Comparison of ENCODE assay signal across 8 cellular contexts in genomic region chr10:127906548-127907377, GRCh38. TPM values are rescaled to one million over a fixed set of nuclear protein-coding genes. Genes with fewer than 3 reads are reported as not detected.
DNase-seq lines count a peak whose midpoint lies in the region; ATAC-seq lines count a peak whose summit lies in the region.

Gene PTPRE (plus strand): TSS chr10:127907103. CDS start chr10:128040882, 133,779 bp downstream.

- no peaks in the 10 kb centered on the region for H3K4me1 ChIP-seq in urinary bladder (ENCODE audit: insufficient read depth)

- 7% methylated on average over 78 of the region's 78 CpGs for WGBS in urinary bladder

- no peaks in the 10 kb centered on the region for H3K36me3 ChIP-seq in urinary bladder (ENCODE audit: insufficient read depth)

- no peaks in the 10 kb centered on the region for H3K9me3 Mint-ChIP-seq in activated naive CD8-positive, alpha-beta T cell treated with anti-CD3 and anti-CD28 coated beads, Interleukin-2, amount 50 U/mL, for 24 hours

- peaks cover 34% of the 10 kb centered on the region for H3K27me3 Mint-ChIP-seq in activated naive CD8-positive, alpha-beta T cell treated with anti-CD3 and anti-CD28 coated beads, Interleukin-2, amount 50 U/mL, for 24 hours

- H3K4me3 ChIP-seq in urinary bladder (ENCODE audit: low read depth, low read length): peak within 1 kb of the TSS; percentile 64

- peak within 1 kb of the TSS; percentile 47 for H3K4me3 Mint-ChIP-seq in activated naive CD8-positive, alpha-beta T cell treated with anti-CD3 and anti-CD28 coated beads, Interleukin-2, amount 50 U/mL, for 24 hours

- ATAC-seq in GM19023 (IDR thresholded peaks at IDR 0.05; ENCODE audit: unreplicated experiment): peak; percentile 83
- peak; percentile 91 for ATAC-seq in HG03280 (IDR thresholded peaks at IDR 0.05; ENCODE audit: unreplicated experiment)
- ATAC-seq in activated naive CD8-positive, alpha-beta T cell treated with anti-CD3 and anti-CD28 coated beads, Interleukin-2, amount 50 U/mL, for 24 hours: peak; percentile 94
- ATAC-seq in left ventricle myocardium superior: peak; percentile 89

- H3K36me3 Mint-ChIP-seq in activated naive CD8-positive, alpha-beta T cell treated with anti-CD3 and anti-CD28 coated beads, Interleukin-2, amount 50 U/mL, for 24 hours (ENCODE audit: low read depth): no peaks in the 10 kb centered on the region

- H3K27ac ChIP-seq in urinary bladder (ENCODE audit: low read depth): peak within 1 kb of the TSS; percentile 51

- H3K27ac Mint-ChIP-seq in activated naive CD8-positive, alpha-beta T cell treated with anti-CD3 and anti-CD28 coated beads, Interleukin-2, amount 50 U/mL, for 24 hours: no peak within 1 kb of the TSS

- no peaks in the 10 kb centered on the region for H3K4me1 Mint-ChIP-seq in activated naive CD8-positive, alpha-beta T cell treated with anti-CD3 and anti-CD28 coated beads, Interleukin-2, amount 50 U/mL, for 24 hours

- DNase-seq in AG20443 (ENCODE audit: low spot score): peak; percentile 95
- DNase-seq in SKM-1 (lab: John Stamatoyannopoulos, UW; ENCODE audit: unreplicated experiment): peak; percentile 39
- peak; percentile 80 for DNase-seq in activated naive CD8-positive, alpha-beta T cell treated with anti-CD3 and anti-CD28 coated beads, Interleukin-2, amount 50 U/mL, for 24 hours
- DNase-seq in left ventricle myocardium superior: peak; percentile 92
- no peak for DNase-seq in pulmonary artery endothelial cell (ENCODE audit: low read depth, low spot score)

- intact Hi-C loops in left ventricle myocardium superior (cut with micrococcal nuclease): loop anchor here (5.0 to 10.0 kb wide), 2 partner anchors 106 to 168 kb away; no protein-coding TSS in a partner anchor

RNA-seq across cellular contexts. Expression of gene PTPRE, which starts in this region (rescaled TPM):
- total RNA-seq in left ventricle myocardium superior: 15.1 TPM
- total RNA-seq in pulmonary artery endothelial cell: 43.3 and 48.0 TPM in 2 replicates
- 15.9 TPM for total RNA-seq in urinary bladder
- polyA plus RNA-seq in urinary bladder: 5.7 TPM
